26 cellular contexts compared by ENCODE assay signal in the genomic region with DNA sequence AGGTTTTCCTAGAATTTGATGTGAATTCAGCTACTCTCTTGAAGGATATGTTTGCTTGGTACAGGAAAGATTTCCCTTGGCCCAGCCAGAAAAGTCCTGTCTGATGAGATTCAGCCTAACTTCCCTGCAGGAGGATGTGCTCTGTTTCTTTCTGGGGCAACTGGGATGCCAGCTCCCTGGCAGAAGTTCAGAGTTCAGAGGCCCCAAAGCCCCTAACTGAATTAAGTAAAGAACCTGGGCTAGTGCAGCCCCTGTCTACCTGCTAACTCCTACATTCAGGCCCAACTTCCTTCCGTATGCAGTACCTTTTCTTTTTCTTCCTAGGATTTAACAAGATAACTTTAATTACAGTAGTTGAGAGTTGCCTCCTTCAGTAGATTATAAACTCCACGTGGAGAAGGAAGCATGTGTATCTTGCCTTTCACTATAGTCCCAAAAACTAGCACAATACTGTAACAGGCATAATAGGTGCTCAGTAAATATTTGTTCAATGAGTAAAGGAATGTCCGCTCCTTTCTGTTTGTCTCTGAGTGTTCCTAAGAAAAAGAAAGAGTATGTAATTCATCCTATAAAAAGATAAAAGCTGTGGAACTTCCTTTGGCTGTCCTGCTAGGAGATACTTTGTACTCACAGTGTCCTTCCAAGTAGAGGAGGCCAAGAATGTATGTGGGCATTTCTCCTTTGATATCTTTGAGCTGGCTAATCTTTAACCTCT.
DNase-seq lines count a peak whose midpoint lies in the region; ATAC-seq, FAIRE-seq and TF ChIP-seq lines count a peak whose summit lies in the region.
"Had no signal": no experiment of that assay in that cellular context is flagged by ENCODE, and none has a peak within 500 bp of the region (broad histone marks: within the 10 kb centered on the region; RNA-seq: fewer than 3 reads in every experiment).

No MANE protein-coding gene starts in this region.

- no peaks in the 10 kb centered on the region for H3K36me3 ChIP-seq in bronchial epithelial cell (ENCODE audit: control insufficient read depth, insufficient read depth, low read length)
- H3K36me3 ChIP-seq in pancreas: no peaks in the 10 kb centered on the region
- H3K36me3 ChIP-seq: MG63, SJCRH30 had no signal

- H3K27ac ChIP-seq in C4-2B (peak overlapping the region; percentile 50; the same call in 1 of the 2 replicates), pancreas (no peak overlapping the region)
- H3K27ac ChIP-seq: HL-60, SJCRH30 had no signal

- 24 to 43% methylated on average over 3 of the region's 3 CpGs for WGBS in pancreas, 2 donors

- TF ChIP-seq CTCF in C4-2B (conservative IDR thresholded peaks at IDR 0.05) (no peak), LNCaP clone FGC (IDR thresholded peaks at IDR 0.05; ENCODE audit: control insufficient read depth, extremely low read depth, insufficient read depth) (no peak), bronchial epithelial cell (IDR thresholded peaks at IDR 0.05; ENCODE audit: insufficient read depth, low read length, severe bottlenecking) (no peak), pancreas (IDR thresholded peaks at IDR 0.05) (no peak)

- H3K4me1 ChIP-seq in pancreas: peaks cover 0 to 5% (median 0%) of the 10 kb centered on the region in 3 donors
- H3K4me1 ChIP-seq: SJCRH30 had no signal

- FAIRE-seq in bronchial epithelial cell (lab: Jason Lieb, UNC) (no peak), pancreas (lab: Jason Lieb, UNC) (no peak)
- FAIRE-seq: K562 had no signal

- DNase-seq in LNCaP clone FGC (ENCODE audit: low read depth) (peak; percentile 74), bronchial epithelial cell (ENCODE audit: low read depth) (peak; percentile 42), pancreas (no peak), superior temporal gyrus (ENCODE audit: extremely low spot score) (no peak), cortex of kidney (lab: John Stamatoyannopoulos, UW) (no peak)
- DNase-seq: C1 segment of cervical spinal cord; CD8-positive, alpha-beta T cell; DMS153; GOT3; HCEC 1CT; Kasumi-1; MG63; NCI-H1105 treated with DMSO at 0.1 percent for 48 hours; NCI-H146; NCI-H2029; NCI-H446 treated with DMSO at 0.1 percent for 48 hours; NCI-H526; RPMI8226; SJCRH30; T-helper 17 cell had no signal

- H3K4me3 ChIP-seq in LNCaP clone FGC (ENCODE audit: low read depth, low read length) (no peak overlapping the region), bronchial epithelial cell (ENCODE audit: low read depth, low read length) (no peak overlapping the region), pancreas (no peak overlapping the region)
- H3K4me3 ChIP-seq: K562, MG63, SJCRH30 had no signal

- intact Hi-C loops in pancreas (cut with DNase I): loop anchor here in 1 of 3 donors (10.0 kb wide), 1 partner anchor 267 kb away; no protein-coding TSS in a partner anchor

- peak; percentile 49 to 67 (median 62) for ATAC-seq in pancreas
- ATAC-seq in GM19463 (IDR thresholded peaks at IDR 0.05; ENCODE audit: unreplicated experiment): no peak
- ATAC-seq in HG02981 (IDR thresholded peaks at IDR 0.05; ENCODE audit: unreplicated experiment): no peak
- ATAC-seq: CD8-positive, alpha-beta T cell; K562; SK-N-SH treated with all-trans-retinoic acid at 6 μM for 48 hours; T-helper 17 cell had no signal

- no peaks in the 10 kb centered on the region for H3K9me3 ChIP-seq in pancreas
- H3K9me3 ChIP-seq: MG63, SJCRH30 had no signal

- H3K27me3 ChIP-seq in bronchial epithelial cell (ENCODE audit: control insufficient read depth, insufficient read depth, low read length): no peaks in the 10 kb centered on the region
- no peaks in the 10 kb centered on the region for H3K27me3 ChIP-seq in pancreas
- H3K27me3 ChIP-seq: MG63, SJCRH30 had no signal

Comparison
In these comparisons a context has a peak if more than half of its experiments do, and no peak if none do; other contexts are left out.
1. DNase-seq: peak in LNCaP clone FGC (single experiment) and bronchial epithelial cell (single experiment); none in pancreas (0 of 6), superior temporal gyrus (single experiment) and cortex of kidney (single experiment).
2. ATAC-seq: peak in pancreas (4 of 4); none in GM19463 (single experiment) and HG02981 (single experiment).